Comparison of ENCODE assay signal across 1 cellular context in the genomic region with DNA sequence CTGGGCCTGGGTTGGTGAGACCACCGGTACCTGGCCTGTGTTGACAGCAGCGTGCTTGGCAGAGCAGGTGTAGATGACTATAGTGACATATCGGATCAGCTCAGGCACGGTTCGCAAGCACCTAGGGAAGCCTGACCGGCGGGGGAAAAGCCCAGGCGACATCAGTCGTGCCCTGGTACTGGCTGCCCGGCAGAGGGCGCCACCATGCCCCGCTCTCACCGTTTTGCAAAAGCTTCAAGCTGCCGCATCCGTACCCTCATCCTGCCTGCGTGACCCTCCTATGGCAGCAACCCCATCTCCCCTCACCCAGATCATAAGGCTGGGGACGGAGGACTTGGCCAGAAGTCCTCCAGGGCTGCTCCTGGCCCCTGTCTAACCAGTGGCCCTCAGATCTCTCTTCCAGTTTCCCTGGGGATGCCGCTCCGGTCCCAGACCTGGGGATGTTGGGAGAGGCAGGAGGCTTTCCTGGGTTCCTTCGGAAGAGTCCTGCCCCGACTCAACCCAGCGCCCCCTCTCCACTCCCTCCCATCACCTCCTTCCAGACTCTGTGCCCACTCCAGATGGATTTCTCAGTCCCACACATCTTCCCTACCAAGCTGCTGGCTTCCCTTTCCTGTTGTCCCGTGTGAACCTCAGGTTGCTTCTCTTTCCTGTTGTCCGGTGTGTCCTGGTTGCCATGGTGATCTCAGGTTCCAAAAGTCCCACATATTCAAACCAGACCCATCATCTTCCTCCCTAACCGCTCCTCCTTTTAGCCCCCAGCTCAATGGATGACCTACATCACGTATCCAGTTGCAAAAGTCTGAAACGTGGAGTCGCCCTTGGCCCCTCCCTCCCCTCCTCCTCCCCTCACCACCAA.
TF ChIP-seq lines count a peak whose summit lies in the region.

No MANE protein-coding gene starts in this region.

TF ChIP-seq in HEK293T, 16 proteins besides CTCF, POLR2A, EP300 and RAD21:
- TF ChIP-seq LEF1 (IDR thresholded peaks at IDR 0.05; ENCODE audit: borderline replicate concordance) = no peak
- TF ChIP-seq ELF4 (IDR thresholded peaks at IDR 0.05) = no peak
- TF ChIP-seq, protein P1, sequence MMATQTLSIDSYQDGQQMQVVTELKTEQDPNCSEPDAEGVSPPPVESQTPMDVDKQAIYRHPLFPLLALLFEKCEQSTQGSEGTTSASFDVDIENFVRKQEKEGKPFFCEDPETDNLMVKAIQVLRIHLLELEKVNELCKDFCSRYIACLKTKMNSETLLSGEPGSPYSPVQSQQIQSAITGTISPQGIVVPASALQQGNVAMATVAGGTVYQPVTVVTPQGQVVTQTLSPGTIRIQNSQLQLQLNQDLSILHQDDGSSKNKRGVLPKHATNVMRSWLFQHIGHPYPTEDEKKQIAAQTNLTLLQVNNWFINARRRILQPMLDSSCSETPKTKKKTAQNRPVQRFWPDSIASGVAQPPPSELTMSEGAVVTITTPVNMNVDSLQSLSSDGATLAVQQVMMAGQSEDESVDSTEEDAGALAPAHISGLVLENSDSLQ (IDR thresholded peaks at IDR 0.05) = no peak
- TF ChIP-seq ARNT (IDR thresholded peaks at IDR 0.05) = no peak
- no peak for TF ChIP-seq SP1 (IDR thresholded peaks at IDR 0.05)
- no peak for TF ChIP-seq HDGF (IDR thresholded peaks at IDR 0.05; ENCODE audit: borderline replicate concordance)
- no peak for TF ChIP-seq BHLHE40 (IDR thresholded peaks at IDR 0.05; ENCODE audit: borderline replicate concordance)
- no peak for TF ChIP-seq L3MBTL2 (conservative IDR thresholded peaks at IDR 0.05)
